Comparison of ENCODE assay signal across 8 cellular contexts in genomic region chr6:87155272-87155919, GRCh38. TPM values are rescaled to one million over a fixed set of nuclear protein-coding genes. Genes with fewer than 3 reads are reported as not detected.
DNase-seq lines count a peak whose midpoint lies in the region; ATAC-seq and TF ChIP-seq lines count a peak whose summit lies in the region.

Gene ZNF292, plus strand, starts transcription at chr6:87155565. Its CDS starts 27 bp downstream, at chr6:87155592.

- H3K27ac ChIP-seq in OCI-LY3 (ENCODE audit: low read length), result peak within 1 kb of the TSS; percentile 87

- peaks cover 63% of the 10 kb centered on the region for H3K79me2 ChIP-seq in OCI-LY3 (ENCODE audit: low read length)

- TF ChIP-seq CTCF in OCI-LY3 (IDR thresholded peaks at IDR 0.05; ENCODE audit: low read depth, low read length), result no peak

- H3K36me3 ChIP-seq in OCI-LY3 (replicated peaks; ENCODE audit: low read depth, low read length), result peaks cover 10% of the 10 kb centered on the region

- no peaks in the 10 kb centered on the region for H3K9me3 ChIP-seq in OCI-LY3 (ENCODE audit: insufficient read depth, low read length)
- H3K9me3 ChIP-seq in mononuclear cell (ENCODE audit: low read depth, low read length), result no peaks in the 10 kb centered on the region

- peak; percentile 77 for ATAC-seq in GM21515 (IDR thresholded peaks at IDR 0.05; ENCODE audit: unreplicated experiment)

- H3K4me1 ChIP-seq in OCI-LY3 (ENCODE audit: low read length), result peaks cover 24% of the 10 kb centered on the region
- H3K4me1 ChIP-seq in mononuclear cell (ENCODE audit: insufficient read depth, low read length), result peaks cover 42% of the 10 kb centered on the region

- peak within 1 kb of the TSS; percentile 98 for H3K4me2 ChIP-seq in OCI-LY3 (ENCODE audit: low read length)

- H4K20me1 ChIP-seq in OCI-LY3 (ENCODE audit: insufficient read depth, low read length), result peaks cover 43% of the 10 kb centered on the region

- H3K4me3 ChIP-seq in OCI-LY3 (ENCODE audit: low read length) (peak within 1 kb of the TSS; percentile 82), mononuclear cell (ENCODE audit: low read length) (peak within 1 kb of the TSS; percentile 64)

- peak within 1 kb of the TSS; percentile 69 for H2AFZ ChIP-seq in OCI-LY3 (ENCODE audit: low read depth, low read length)

- peak within 1 kb of the TSS; percentile 74 for H3K9ac ChIP-seq in OCI-LY3 (ENCODE audit: low read length)

- H3K27me3 ChIP-seq in OCI-LY3 (ENCODE audit: low read depth, low read length) (no peaks in the 10 kb centered on the region), mononuclear cell (ENCODE audit: insufficient read depth, low read length) (no peaks in the 10 kb centered on the region)

- DNase-seq in D341Med (ENCODE audit: low spot score), result peak; percentile 93
- DNase-seq in HuH-7 (ENCODE audit: low spot score), result peak; percentile 89
- peak; percentile 89 for DNase-seq in activated T-cell treated with anti-CD3 and anti-CD28 coated beads for 1 hour (ENCODE audit: low read depth)
- peak; percentile 56 for DNase-seq in epidermal melanocyte (ENCODE audit: insufficient read length, low spot score)
- peak; percentile 83 to 89 for DNase-seq in stimulated activated CD8-positive, alpha-beta memory T cell treated with anti-CD3 and anti-CD28 coated beads, Interleukin-4, amount 100 ng/mL, for 1 hour (ENCODE audit: low read depth in 2 of 2, low spot score in 1 of 2)

RNA-seq across cellular contexts. Expression of gene ZNF292, which starts in this region (rescaled TPM):
- total RNA-seq in mononuclear cell, result 134 TPM

Comparison
In these comparisons a context has a peak if more than half of its experiments do, and no peak if none do; other contexts are left out.
1. Peak in every context shown above with its lines: DNase-seq, ATAC-seq, H3K4me3 ChIP-seq and H3K27ac ChIP-seq.